In the genomic region with DNA sequence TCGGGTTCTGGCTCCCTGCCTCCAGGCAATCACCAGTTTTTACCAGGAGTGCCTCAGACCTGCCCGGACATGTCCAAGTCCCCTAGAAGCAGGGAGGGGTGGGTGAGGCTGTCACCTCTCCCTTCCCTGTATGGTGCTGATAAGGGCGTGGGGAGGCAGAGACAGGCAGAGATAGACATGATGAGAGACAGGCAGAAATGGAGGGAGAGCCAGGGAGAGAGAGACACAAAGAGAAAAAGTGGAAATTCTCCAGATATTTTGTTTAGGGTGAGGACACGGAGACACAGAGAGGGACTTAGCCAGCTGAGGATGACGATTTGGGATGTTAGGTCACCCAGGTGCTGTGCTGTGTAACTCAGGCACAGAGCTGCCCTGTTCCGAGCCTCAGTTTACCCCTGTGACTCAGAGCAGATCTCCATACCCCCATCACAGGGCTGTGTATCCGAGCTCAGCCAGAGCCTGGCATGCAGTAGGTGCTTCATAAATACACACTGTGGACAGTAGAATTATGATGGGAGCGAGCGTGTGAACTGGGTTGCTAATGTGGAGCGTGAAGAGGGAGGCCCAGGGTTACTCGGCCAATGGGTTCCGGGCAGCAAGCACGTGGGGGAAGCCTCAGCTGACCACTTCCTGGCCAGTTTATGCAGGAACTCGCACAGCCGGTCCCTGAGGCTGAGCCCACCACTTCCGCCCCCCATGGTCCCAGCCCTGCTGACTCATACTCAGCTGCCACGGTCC, we compare ENCODE assay signal across 1 cellular context.
TF ChIP-seq lines count a peak whose summit lies in the region.

No MANE protein-coding gene starts in this region.

TF ChIP-seq in HepG2, 621 proteins besides CTCF, POLR2A, EP300 and RAD21 (continued from another document and continues in another):
- TF ChIP-seq ZFP82 (CRISPR knock-in tag; IDR thresholded peaks at IDR 0.05; ENCODE audit: borderline replicate concordance) = peak; percentile 86; the same call in 1 of the 2 replicates
- TF ChIP-seq ZNF136 (CRISPR knock-in tag; IDR thresholded peaks at IDR 0.05; ENCODE audit: low read depth) = peak; percentile 47; the same call in 1 of the 2 replicates
- TF ChIP-seq ZNF225 (CRISPR knock-in tag; IDR thresholded peaks at IDR 0.05) = no peak
- TF ChIP-seq ZBTB42 (CRISPR knock-in tag; IDR thresholded peaks at IDR 0.05) = no peak
- TF ChIP-seq, protein P1, sequence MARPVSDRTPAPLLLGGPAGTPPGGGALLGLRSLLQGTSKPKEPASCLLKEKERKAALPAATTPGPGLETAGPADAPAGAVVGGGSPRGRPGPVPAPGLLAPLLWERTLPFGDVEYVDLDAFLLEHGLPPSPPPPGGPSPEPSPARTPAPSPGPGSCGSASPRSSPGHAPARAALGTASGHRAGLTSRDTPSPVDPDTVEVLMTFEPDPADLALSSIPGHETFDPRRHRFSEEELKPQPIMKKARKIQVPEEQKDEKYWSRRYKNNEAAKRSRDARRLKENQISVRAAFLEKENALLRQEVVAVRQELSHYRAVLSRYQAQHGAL (CRISPR knock-in tag; IDR thresholded peaks at IDR 0.05; ENCODE audit: not compliant biosample characterization) = no peak
- peak; percentile 53; the same call in 1 of the 2 replicates for TF ChIP-seq ZFP36L1 (CRISPR knock-in tag; IDR thresholded peaks at IDR 0.05)
- TF ChIP-seq ZBTB3 (CRISPR knock-in tag; IDR thresholded peaks at IDR 0.05; ENCODE audit: borderline replicate concordance, low read depth) = no peak
- no peak for TF ChIP-seq ZNF543 (CRISPR knock-in tag; IDR thresholded peaks at IDR 0.05)
- TF ChIP-seq HNRNPUL1 (IDR thresholded peaks at IDR 0.05; ENCODE audit: low read depth, low read length) = no peak
- TF ChIP-seq PRMT3 (CRISPR knock-in tag; IDR thresholded peaks at IDR 0.05; ENCODE audit: borderline replicate concordance, low read depth) = no peak
- TF ChIP-seq REPIN1 (CRISPR knock-in tag; IDR thresholded peaks at IDR 0.05; ENCODE audit: borderline replicate concordance, low read depth) = peak; percentile 42; the same call in 1 of the 2 replicates
- TF ChIP-seq, protein P2, sequence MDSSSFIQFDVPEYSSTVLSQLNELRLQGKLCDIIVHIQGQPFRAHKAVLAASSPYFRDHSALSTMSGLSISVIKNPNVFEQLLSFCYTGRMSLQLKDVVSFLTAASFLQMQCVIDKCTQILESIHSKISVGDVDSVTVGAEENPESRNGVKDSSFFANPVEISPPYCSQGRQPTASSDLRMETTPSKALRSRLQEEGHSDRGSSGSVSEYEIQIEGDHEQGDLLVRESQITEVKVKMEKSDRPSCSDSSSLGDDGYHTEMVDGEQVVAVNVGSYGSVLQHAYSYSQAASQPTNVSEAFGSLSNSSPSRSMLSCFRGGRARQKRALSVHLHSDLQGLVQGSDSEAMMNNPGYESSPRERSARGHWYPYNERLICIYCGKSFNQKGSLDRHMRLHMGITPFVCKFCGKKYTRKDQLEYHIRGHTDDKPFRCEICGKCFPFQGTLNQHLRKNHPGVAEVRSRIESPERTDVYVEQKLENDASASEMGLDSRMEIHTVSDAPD (CRISPR knock-in tag; IDR thresholded peaks at IDR 0.05) = peak; percentile 94
- no peak for TF ChIP-seq PCBP1 (IDR thresholded peaks at IDR 0.05; ENCODE audit: borderline replicate concordance, low read depth, low read length)
- TF ChIP-seq HNRNPK (IDR thresholded peaks at IDR 0.05; ENCODE audit: low read depth, low read length, poor library complexity, severe bottlenecking) = peak; percentile 74
- TF ChIP-seq JUND (CRISPR knock-in tag; IDR thresholded peaks at IDR 0.05) = peak; percentile 96
- TF ChIP-seq, protein P3, sequence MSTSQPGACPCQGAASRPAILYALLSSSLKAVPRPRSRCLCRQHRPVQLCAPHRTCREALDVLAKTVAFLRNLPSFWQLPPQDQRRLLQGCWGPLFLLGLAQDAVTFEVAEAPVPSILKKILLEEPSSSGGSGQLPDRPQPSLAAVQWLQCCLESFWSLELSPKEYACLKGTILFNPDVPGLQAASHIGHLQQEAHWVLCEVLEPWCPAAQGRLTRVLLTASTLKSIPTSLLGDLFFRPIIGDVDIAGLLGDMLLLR (CRISPR knock-in tag; IDR thresholded peaks at IDR 0.05) = 0 out of 2 replicates have a peak, but pooled peaks have one; percentile 71
- peak; percentile 61; the same call in 1 of the 2 replicates for TF ChIP-seq SMAD1 (CRISPR knock-in tag; IDR thresholded peaks at IDR 0.05; ENCODE audit: borderline replicate concordance, low read depth)
- TF ChIP-seq, protein P4, sequence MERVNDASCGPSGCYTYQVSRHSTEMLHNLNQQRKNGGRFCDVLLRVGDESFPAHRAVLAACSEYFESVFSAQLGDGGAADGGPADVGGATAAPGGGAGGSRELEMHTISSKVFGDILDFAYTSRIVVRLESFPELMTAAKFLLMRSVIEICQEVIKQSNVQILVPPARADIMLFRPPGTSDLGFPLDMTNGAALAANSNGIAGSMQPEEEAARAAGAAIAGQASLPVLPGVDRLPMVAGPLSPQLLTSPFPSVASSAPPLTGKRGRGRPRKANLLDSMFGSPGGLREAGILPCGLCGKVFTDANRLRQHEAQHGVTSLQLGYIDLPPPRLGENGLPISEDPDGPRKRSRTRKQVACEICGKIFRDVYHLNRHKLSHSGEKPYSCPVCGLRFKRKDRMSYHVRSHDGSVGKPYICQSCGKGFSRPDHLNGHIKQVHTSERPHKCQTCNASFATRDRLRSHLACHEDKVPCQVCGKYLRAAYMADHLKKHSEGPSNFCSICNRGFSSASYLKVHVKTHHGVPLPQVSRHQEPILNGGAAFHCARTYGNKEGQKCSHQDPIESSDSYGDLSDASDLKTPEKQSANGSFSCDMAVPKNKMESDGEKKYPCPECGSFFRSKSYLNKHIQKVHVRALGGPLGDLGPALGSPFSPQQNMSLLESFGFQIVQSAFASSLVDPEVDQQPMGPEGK (CRISPR knock-in tag; IDR thresholded peaks at IDR 0.05) = peak; percentile 95
- no peak for TF ChIP-seq MZF1 (CRISPR knock-in tag; IDR thresholded peaks at IDR 0.05; ENCODE audit: borderline replicate concordance)
- TF ChIP-seq, protein P5, sequence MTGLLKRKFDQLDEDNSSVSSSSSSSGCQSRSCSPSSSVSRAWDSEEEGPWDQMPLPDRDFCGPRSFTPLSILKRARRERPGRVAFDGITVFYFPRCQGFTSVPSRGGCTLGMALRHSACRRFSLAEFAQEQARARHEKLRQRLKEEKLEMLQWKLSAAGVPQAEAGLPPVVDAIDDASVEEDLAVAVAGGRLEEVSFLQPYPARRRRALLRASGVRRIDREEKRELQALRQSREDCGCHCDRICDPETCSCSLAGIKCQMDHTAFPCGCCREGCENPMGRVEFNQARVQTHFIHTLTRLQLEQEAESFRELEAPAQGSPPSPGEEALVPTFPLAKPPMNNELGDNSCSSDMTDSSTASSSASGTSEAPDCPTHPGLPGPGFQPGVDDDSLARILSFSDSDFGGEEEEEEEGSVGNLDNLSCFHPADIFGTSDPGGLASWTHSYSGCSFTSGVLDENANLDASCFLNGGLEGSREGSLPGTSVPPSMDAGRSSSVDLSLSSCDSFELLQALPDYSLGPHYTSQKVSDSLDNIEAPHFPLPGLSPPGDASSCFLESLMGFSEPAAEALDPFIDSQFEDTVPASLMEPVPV (CRISPR knock-in tag; IDR thresholded peaks at IDR 0.05) = 0 out of 2 replicates have a peak, but pooled peaks have one; percentile 54
- TF ChIP-seq ZNF772 (CRISPR knock-in tag; IDR thresholded peaks at IDR 0.05) = no peak; the same call in 1 of the 2 replicates
- TF ChIP-seq, protein P6, sequence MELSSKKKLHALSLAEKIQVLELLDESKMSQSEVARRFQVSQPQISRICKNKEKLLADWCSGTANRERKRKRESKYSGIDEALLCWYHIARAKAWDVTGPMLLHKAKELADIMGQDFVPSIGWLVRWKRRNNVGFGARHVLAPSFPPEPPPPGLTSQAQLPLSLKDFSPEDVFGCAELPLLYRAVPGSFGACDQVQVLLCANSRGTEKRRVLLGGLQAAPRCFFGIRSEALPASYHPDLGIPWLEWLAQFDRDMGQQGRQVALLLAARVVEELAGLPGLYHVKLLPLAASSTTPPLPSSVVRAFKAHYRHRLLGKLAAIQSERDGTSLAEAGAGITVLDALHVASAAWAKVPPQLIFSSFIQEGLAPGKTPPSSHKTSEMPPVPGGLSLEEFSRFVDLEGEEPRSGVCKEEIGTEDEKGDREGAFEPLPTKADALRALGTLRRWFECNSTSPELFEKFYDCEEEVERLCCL (CRISPR knock-in tag; IDR thresholded peaks at IDR 0.05; ENCODE audit: borderline replicate concordance) = no peak
- no peak for TF ChIP-seq ZNF274 (CRISPR knock-in tag; IDR thresholded peaks at IDR 0.05)
- no peak for TF ChIP-seq RFX5 (IDR thresholded peaks at IDR 0.05; ENCODE audit: low read depth, low read length)
- TF ChIP-seq MEIS1 (CRISPR knock-in tag; IDR thresholded peaks at IDR 0.05; ENCODE audit: borderline replicate concordance) = 0 out of 2 replicates have a peak, but pooled peaks have one; percentile 64
- TF ChIP-seq, protein P7, sequence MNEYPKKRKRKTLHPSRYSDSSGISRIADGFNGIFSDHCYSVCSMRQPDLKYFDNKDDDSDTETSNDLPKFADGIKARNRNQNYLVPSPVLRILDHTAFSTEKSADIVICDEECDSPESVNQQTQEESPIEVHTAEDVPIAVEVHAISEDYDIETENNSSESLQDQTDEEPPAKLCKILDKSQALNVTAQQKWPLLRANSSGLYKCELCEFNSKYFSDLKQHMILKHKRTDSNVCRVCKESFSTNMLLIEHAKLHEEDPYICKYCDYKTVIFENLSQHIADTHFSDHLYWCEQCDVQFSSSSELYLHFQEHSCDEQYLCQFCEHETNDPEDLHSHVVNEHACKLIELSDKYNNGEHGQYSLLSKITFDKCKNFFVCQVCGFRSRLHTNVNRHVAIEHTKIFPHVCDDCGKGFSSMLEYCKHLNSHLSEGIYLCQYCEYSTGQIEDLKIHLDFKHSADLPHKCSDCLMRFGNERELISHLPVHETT (CRISPR knock-in tag; conservative IDR thresholded peaks at IDR 0.05) = 0 out of 2 replicates have a peak, but pooled peaks have one; percentile 34
- peak; percentile 60 for TF ChIP-seq NFYC (CRISPR knock-in tag; IDR thresholded peaks at IDR 0.05)
- TF ChIP-seq, protein P8, sequence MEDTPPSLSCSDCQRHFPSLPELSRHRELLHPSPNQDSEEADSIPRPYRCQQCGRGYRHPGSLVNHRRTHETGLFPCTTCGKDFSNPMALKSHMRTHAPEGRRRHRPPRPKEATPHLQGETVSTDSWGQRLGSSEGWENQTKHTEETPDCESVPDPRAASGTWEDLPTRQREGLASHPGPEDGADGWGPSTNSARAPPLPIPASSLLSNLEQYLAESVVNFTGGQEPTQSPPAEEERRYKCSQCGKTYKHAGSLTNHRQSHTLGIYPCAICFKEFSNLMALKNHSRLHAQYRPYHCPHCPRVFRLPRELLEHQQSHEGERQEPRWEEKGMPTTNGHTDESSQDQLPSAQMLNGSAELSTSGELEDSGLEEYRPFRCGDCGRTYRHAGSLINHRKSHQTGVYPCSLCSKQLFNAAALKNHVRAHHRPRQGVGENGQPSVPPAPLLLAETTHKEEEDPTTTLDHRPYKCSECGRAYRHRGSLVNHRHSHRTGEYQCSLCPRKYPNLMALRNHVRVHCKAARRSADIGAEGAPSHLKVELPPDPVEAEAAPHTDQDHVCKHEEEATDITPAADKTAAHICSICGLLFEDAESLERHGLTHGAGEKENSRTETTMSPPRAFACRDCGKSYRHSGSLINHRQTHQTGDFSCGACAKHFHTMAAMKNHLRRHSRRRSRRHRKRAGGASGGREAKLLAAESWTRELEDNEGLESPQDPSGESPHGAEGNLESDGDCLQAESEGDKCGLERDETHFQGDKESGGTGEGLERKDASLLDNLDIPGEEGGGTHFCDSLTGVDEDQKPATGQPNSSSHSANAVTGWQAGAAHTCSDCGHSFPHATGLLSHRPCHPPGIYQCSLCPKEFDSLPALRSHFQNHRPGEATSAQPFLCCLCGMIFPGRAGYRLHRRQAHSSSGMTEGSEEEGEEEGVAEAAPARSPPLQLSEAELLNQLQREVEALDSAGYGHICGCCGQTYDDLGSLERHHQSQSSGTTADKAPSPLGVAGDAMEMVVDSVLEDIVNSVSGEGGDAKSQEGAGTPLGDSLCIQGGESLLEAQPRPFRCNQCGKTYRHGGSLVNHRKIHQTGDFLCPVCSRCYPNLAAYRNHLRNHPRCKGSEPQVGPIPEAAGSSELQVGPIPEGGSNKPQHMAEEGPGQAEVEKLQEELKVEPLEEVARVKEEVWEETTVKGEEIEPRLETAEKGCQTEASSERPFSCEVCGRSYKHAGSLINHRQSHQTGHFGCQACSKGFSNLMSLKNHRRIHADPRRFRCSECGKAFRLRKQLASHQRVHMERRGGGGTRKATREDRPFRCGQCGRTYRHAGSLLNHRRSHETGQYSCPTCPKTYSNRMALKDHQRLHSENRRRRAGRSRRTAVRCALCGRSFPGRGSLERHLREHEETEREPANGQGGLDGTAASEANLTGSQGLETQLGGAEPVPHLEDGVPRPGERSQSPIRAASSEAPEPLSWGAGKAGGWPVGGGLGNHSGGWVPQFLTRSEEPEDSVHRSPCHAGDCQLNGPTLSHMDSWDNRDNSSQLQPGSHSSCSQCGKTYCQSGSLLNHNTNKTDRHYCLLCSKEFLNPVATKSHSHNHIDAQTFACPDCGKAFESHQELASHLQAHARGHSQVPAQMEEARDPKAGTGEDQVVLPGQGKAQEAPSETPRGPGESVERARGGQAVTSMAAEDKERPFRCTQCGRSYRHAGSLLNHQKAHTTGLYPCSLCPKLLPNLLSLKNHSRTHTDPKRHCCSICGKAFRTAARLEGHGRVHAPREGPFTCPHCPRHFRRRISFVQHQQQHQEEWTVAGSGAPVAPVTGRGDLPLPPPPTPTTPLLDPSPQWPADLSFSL (CRISPR knock-in tag; IDR thresholded peaks at IDR 0.05) = no peak
- TF ChIP-seq, protein P9, sequence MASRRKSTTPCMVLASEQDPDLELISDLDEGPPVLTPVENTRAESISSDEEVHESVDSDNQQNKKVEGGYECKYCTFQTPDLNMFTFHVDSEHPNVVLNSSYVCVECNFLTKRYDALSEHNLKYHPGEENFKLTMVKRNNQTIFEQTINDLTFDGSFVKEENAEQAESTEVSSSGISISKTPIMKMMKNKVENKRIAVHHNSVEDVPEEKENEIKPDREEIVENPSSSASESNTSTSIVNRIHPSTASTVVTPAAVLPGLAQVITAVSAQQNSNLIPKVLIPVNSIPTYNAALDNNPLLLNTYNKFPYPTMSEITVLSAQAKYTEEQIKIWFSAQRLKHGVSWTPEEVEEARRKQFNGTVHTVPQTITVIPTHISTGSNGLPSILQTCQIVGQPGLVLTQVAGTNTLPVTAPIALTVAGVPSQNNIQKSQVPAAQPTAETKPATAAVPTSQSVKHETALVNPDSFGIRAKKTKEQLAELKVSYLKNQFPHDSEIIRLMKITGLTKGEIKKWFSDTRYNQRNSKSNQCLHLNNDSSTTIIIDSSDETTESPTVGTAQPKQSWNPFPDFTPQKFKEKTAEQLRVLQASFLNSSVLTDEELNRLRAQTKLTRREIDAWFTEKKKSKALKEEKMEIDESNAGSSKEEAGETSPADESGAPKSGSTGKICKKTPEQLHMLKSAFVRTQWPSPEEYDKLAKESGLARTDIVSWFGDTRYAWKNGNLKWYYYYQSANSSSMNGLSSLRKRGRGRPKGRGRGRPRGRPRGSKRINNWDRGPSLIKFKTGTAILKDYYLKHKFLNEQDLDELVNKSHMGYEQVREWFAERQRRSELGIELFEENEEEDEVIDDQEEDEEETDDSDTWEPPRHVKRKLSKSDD (CRISPR knock-in tag; IDR thresholded peaks at IDR 0.05; ENCODE audit: low read depth) = 0 out of 2 replicates have a peak, but pooled peaks have one; percentile 47
- TF ChIP-seq, protein P10, sequence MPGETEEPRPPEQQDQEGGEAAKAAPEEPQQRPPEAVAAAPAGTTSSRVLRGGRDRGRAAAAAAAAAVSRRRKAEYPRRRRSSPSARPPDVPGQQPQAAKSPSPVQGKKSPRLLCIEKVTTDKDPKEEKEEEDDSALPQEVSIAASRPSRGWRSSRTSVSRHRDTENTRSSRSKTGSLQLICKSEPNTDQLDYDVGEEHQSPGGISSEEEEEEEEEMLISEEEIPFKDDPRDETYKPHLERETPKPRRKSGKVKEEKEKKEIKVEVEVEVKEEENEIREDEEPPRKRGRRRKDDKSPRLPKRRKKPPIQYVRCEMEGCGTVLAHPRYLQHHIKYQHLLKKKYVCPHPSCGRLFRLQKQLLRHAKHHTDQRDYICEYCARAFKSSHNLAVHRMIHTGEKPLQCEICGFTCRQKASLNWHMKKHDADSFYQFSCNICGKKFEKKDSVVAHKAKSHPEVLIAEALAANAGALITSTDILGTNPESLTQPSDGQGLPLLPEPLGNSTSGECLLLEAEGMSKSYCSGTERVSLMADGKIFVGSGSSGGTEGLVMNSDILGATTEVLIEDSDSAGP (CRISPR knock-in tag; IDR thresholded peaks at IDR 0.05; ENCODE audit: borderline replicate concordance) = peak; percentile 74
